Comparison of ENCODE assay signal across 1 cellular context in genomic region chr9:122930933-122931850, GRCh38.
TF ChIP-seq lines count a peak whose summit lies in the region.

Gene ZBTB26, minus strand, starts transcription at chr9:122931512. Its CDS starts 11,578 bp downstream, at chr9:122919934.

TF ChIP-seq in HepG2, 621 proteins besides CTCF, POLR2A, EP300 and RAD21 (continued from another document and continues in another):
- no peak for TF ChIP-seq TIGD3 (CRISPR knock-in tag; IDR thresholded peaks at IDR 0.05; ENCODE audit: borderline replicate concordance)
- no peak for TF ChIP-seq HNRNPUL1 (IDR thresholded peaks at IDR 0.05; ENCODE audit: low read depth, low read length)
- TF ChIP-seq DNMT3B (CRISPR knock-in tag; conservative IDR thresholded peaks at IDR 0.05), result no peak
- peak; percentile 80 for TF ChIP-seq SP5 (CRISPR knock-in tag; IDR thresholded peaks at IDR 0.05; ENCODE audit: borderline replicate concordance, low read depth)
- no peak for TF ChIP-seq SUZ12 (IDR thresholded peaks at IDR 0.05; ENCODE audit: low read depth, low read length)
- TF ChIP-seq GPN1 (CRISPR knock-in tag; IDR thresholded peaks at IDR 0.05; ENCODE audit: borderline replicate concordance), result no peak
- TF ChIP-seq ZNF775 (CRISPR knock-in tag; IDR thresholded peaks at IDR 0.05; ENCODE audit: borderline replicate concordance), result no peak
- TF ChIP-seq AGO2 (optimal IDR thresholded peaks at IDR 0.05; ENCODE audit: low read depth, low read length), result peak; percentile 26
- no peak for TF ChIP-seq ARID2 (CRISPR knock-in tag; IDR thresholded peaks at IDR 0.05; ENCODE audit: borderline replicate concordance)
- peak; percentile 61; the same call in 1 of the 2 replicates for TF ChIP-seq ZNF142 (CRISPR knock-in tag; IDR thresholded peaks at IDR 0.05)
- no peak for TF ChIP-seq ZC3H13 (CRISPR knock-in tag; IDR thresholded peaks at IDR 0.05)
- TF ChIP-seq PITX1 (CRISPR knock-in tag; IDR thresholded peaks at IDR 0.05), result no peak
- peak; percentile 20; the same call in 1 of the 2 replicates for TF ChIP-seq ZNF138 (CRISPR knock-in tag; IDR thresholded peaks at IDR 0.05; ENCODE audit: low read depth)
- TF ChIP-seq ZNF75D (CRISPR knock-in tag; IDR thresholded peaks at IDR 0.05; ENCODE audit: borderline replicate concordance), result peak; percentile 64; the same call in 1 of the 2 replicates
- TF ChIP-seq NCOR1 (IDR thresholded peaks at IDR 0.05; ENCODE audit: borderline replicate concordance, low read length), result peak; percentile 63; the same call in 1 of the 2 replicates
- TF ChIP-seq SKIL (CRISPR knock-in tag; IDR thresholded peaks at IDR 0.05; ENCODE audit: borderline replicate concordance), result no peak
- TF ChIP-seq IRF2 (CRISPR knock-in tag; IDR thresholded peaks at IDR 0.05), result peak; percentile 75
- no peak for TF ChIP-seq ZFP62 (CRISPR knock-in tag; IDR thresholded peaks at IDR 0.05)
- TF ChIP-seq HCFC1 (IDR thresholded peaks at IDR 0.05; ENCODE audit: low read depth, low read length), result peak; percentile 42; the same call in 1 of the 2 replicates
- TF ChIP-seq MIER2 (CRISPR knock-in tag; IDR thresholded peaks at IDR 0.05), result no peak
- TF ChIP-seq BRCA1 (CRISPR knock-in tag; IDR thresholded peaks at IDR 0.05), result no peak
- TF ChIP-seq NFYC (CRISPR knock-in tag; IDR thresholded peaks at IDR 0.05), result peak; percentile 90
- no peak for TF ChIP-seq BHLHE40 (IDR thresholded peaks at IDR 0.05; ENCODE audit: low read length)
- TF ChIP-seq ATF7 (IDR thresholded peaks at IDR 0.05), result no peak
- TF ChIP-seq ATF7 (CRISPR knock-in tag; IDR thresholded peaks at IDR 0.05), result no peak
- 0 out of 2 replicates have a peak, but pooled peaks have one; percentile 48 for TF ChIP-seq CERS6 (CRISPR knock-in tag; IDR thresholded peaks at IDR 0.05)
- no peak for TF ChIP-seq E2F1 (CRISPR knock-in tag; IDR thresholded peaks at IDR 0.05)
- TF ChIP-seq ZFP36 (IDR thresholded peaks at IDR 0.05; ENCODE audit: borderline replicate concordance, low read depth, low read length, partially characterized antibody), result no peak
- no peak for TF ChIP-seq ZNF615 (CRISPR knock-in tag; IDR thresholded peaks at IDR 0.05; ENCODE audit: borderline replicate concordance)
- TF ChIP-seq ZNF530 (CRISPR knock-in tag; IDR thresholded peaks at IDR 0.05; ENCODE audit: low read depth), result no peak
- TF ChIP-seq UBTF (CRISPR knock-in tag; IDR thresholded peaks at IDR 0.05), result peak; percentile 78
- no peak for TF ChIP-seq SNRNP70 (IDR thresholded peaks at IDR 0.05; ENCODE audit: low read depth, low read length)
- TF ChIP-seq ZNF12 (CRISPR knock-in tag; IDR thresholded peaks at IDR 0.05), result 0 out of 2 replicates have a peak, but pooled peaks have one; percentile 8
- peak; percentile 62; the same call in 1 of the 2 replicates for TF ChIP-seq MIER3 (CRISPR knock-in tag; IDR thresholded peaks at IDR 0.05; ENCODE audit: borderline replicate concordance)
- peak; percentile 66 to 72; a peak in 3 of 4 replicates for TF ChIP-seq HMGXB4 (CRISPR knock-in tag; IDR thresholded peaks at IDR 0.05; ENCODE audit: borderline replicate concordance in 1 of 2, low read depth in 1 of 2)
- TF ChIP-seq MTA3 (CRISPR knock-in tag; IDR thresholded peaks at IDR 0.05), result no peak
- TF ChIP-seq ZNF446 (CRISPR knock-in tag; IDR thresholded peaks at IDR 0.05), result no peak
- no peak for TF ChIP-seq ZBTB20 (CRISPR knock-in tag; IDR thresholded peaks at IDR 0.05; ENCODE audit: borderline replicate concordance, low read depth)
- TF ChIP-seq SMARCE1 (IDR thresholded peaks at IDR 0.05; ENCODE audit: borderline replicate concordance), result no peak
- peak; percentile 20; the same call in 1 of the 2 replicates for TF ChIP-seq RARA (CRISPR knock-in tag; IDR thresholded peaks at IDR 0.05)
- TF ChIP-seq MEIS2 (CRISPR knock-in tag; IDR thresholded peaks at IDR 0.05), result peak; percentile 83
- TF ChIP-seq RFX5 (IDR thresholded peaks at IDR 0.05; ENCODE audit: low read depth, low read length), result no peak
- TF ChIP-seq ISX (CRISPR knock-in tag; conservative IDR thresholded peaks at IDR 0.05), result 0 out of 2 replicates have a peak, but pooled peaks have one; percentile 3
- peak; percentile 62 for TF ChIP-seq ZNF572 (CRISPR knock-in tag; IDR thresholded peaks at IDR 0.05)
- TF ChIP-seq HNF1B (CRISPR knock-in tag; IDR thresholded peaks at IDR 0.05), result peak; percentile 79; the same call in 1 of the 2 replicates
- no peak for TF ChIP-seq HDAC6 (IDR thresholded peaks at IDR 0.05; ENCODE audit: low read depth, low read length)
- peak; percentile 82; the same call in 1 of the 2 replicates for TF ChIP-seq SMAD3 (CRISPR knock-in tag; IDR thresholded peaks at IDR 0.05)
- TF ChIP-seq HNRNPK (IDR thresholded peaks at IDR 0.05; ENCODE audit: low read depth, low read length, poor library complexity, severe bottlenecking), result no peak
- no peak for TF ChIP-seq ZNF282 (IDR thresholded peaks at IDR 0.05; ENCODE audit: partially characterized antibody)
- peak; percentile 85; the same call in 1 of the 2 replicates for TF ChIP-seq ZFP90 (CRISPR knock-in tag; IDR thresholded peaks at IDR 0.05; ENCODE audit: borderline replicate concordance)
- no peak for TF ChIP-seq ZNF567 (CRISPR knock-in tag; IDR thresholded peaks at IDR 0.05; ENCODE audit: borderline replicate concordance)
- TF ChIP-seq TBX3 (IDR thresholded peaks at IDR 0.05; ENCODE audit: borderline replicate concordance), result no peak
